19 cellular contexts compared by ENCODE assay signal in genomic region chr6:45387236-45387635, GRCh38. TPM values are rescaled to one million over a fixed set of nuclear protein-coding genes. Genes with fewer than 3 reads are reported as not detected.
DNase-seq lines count a peak whose midpoint lies in the region; ATAC-seq, FAIRE-seq and TF ChIP-seq lines count a peak whose summit lies in the region.
"Had no signal": no experiment of that assay in that cellular context is flagged by ENCODE, and none has a peak within 500 bp of the region (broad histone marks: within the 10 kb centered on the region; RNA-seq: fewer than 3 reads in every experiment).

No MANE protein-coding gene starts in this region.

- in situ Hi-C loops in GM23248 (cut with MboI), result no loop called here

- DNase-seq in GM23248, result peak; percentile 86
- peak; percentile 62 for DNase-seq in adipocyte (ENCODE audit: low read depth)
- peak; percentile 33 for DNase-seq in fibroblast of pulmonary artery (ENCODE audit: low read depth)
- peak; percentile 21 for DNase-seq in urothelium cell line (ENCODE audit: low spot score)
- no peak for DNase-seq in DMS53 (lab: John Stamatoyannopoulos, UW)
- no peak for DNase-seq in T-helper 2 cell
- DNase-seq: activated CD4-positive, alpha-beta T cell treated with anti-CD3 and anti-CD28 coated beads, Interleukin-2, amount 50 U/mL, for 1 hour; body of pancreas; CD8-positive, alpha-beta memory T cell; effector memory CD4-positive, alpha-beta T cell; glutamatergic neuron; mesenchymal stem cell; natural killer cell; NCI-H524 treated with DMSO at 0.1 percent for 48 hours; right cardiac atrium; WERI-Rb-1 had no signal

- FAIRE-seq in urothelium cell line (lab: Jason Lieb, UNC), result peak; percentile 20
- FAIRE-seq: RCC 7860 had no signal

- no peaks in the 10 kb centered on the region for H3K9me3 ChIP-seq in GM23248 (ENCODE audit: low read depth)
- no peaks in the 10 kb centered on the region for H3K9me3 ChIP-seq in adipocyte (ENCODE audit: control insufficient read depth, low read length)
- H3K9me3 ChIP-seq: body of pancreas had no signal

- H3K27ac ChIP-seq in GM23248, result peak overlapping the region; percentile 83
- H3K27ac ChIP-seq: body of pancreas, WERI-Rb-1 had no signal

- no peaks in the 10 kb centered on the region for H3K36me3 ChIP-seq in GM23248 (ENCODE audit: low read depth)
- no peaks in the 10 kb centered on the region for H3K36me3 ChIP-seq in adipocyte (ENCODE audit: control insufficient read depth, insufficient read depth, low read length, severe bottlenecking)
- H3K36me3 ChIP-seq: WERI-Rb-1 had no signal

- H4K20me1 ChIP-seq in GM23248 (ENCODE audit: insufficient read depth), result no peaks in the 10 kb centered on the region

- H3K4me2 ChIP-seq in GM23248 (ENCODE audit: unreplicated experiment), result peak overlapping the region; percentile 66

- H3F3A ChIP-seq in GM23248 (ENCODE audit: insufficient read depth), result peaks cover 34% of the 10 kb centered on the region

- no peak for TF ChIP-seq CTCF in fibroblast of pulmonary artery (IDR thresholded peaks at IDR 0.05; ENCODE audit: low read length, missing control alignments)

- 19 to 26% methylated on average over 5 of the region's 5 CpGs for WGBS in GM23248 (ENCODE audit: low coverage in 1 of 2, low lambda C conversion rate in 2 of 2, missing lambda C conversion rate in 2 of 2), 2 experiments

- peak overlapping the region; percentile 16; the same call in 1 of the 2 replicates for H2AFZ ChIP-seq in GM23248

- no peaks in the 10 kb centered on the region for H3K9me2 ChIP-seq in GM23248 (ENCODE audit: insufficient read depth)

- peaks cover 36% of the 10 kb centered on the region for H3K4me1 ChIP-seq in GM23248 (ENCODE audit: insufficient read depth)
- H3K4me1 ChIP-seq in adipocyte (ENCODE audit: control insufficient read depth, insufficient read depth, low read length), result peaks cover 22% of the 10 kb centered on the region
- H3K4me1 ChIP-seq: body of pancreas had no signal

- H3K79me2 ChIP-seq in GM23248 (ENCODE audit: insufficient read depth), result no peaks in the 10 kb centered on the region

- H3K4me3 ChIP-seq in GM23248, result 0 out of 2 replicates have a peak overlapping the region, but pooled peaks have one; percentile 29
- no peak overlapping the region for H3K4me3 ChIP-seq in adipocyte (ENCODE audit: low read length)
- no peak overlapping the region for H3K4me3 ChIP-seq in fibroblast of pulmonary artery (replicated peaks; ENCODE audit: low read depth, low read length)
- H3K4me3 ChIP-seq: body of pancreas had no signal

- no peak for ATAC-seq in HG03280 (IDR thresholded peaks at IDR 0.05; ENCODE audit: unreplicated experiment)
- ATAC-seq: body of pancreas, esophagus mucosa, natural killer cell, right cardiac atrium had no signal

- H3K27me3 ChIP-seq in GM23248 (replicated peaks; ENCODE audit: insufficient read depth) (no peaks in the 10 kb centered on the region), adipocyte (replicated peaks; ENCODE audit: control insufficient read depth, insufficient read depth, low read length) (no peaks in the 10 kb centered on the region)
- H3K27me3 ChIP-seq: body of pancreas had no signal

- H3K9ac ChIP-seq in GM23248 (peak overlapping the region; percentile 44; the same call in 1 of the 2 replicates), adipocyte (ENCODE audit: low read length) (no peak overlapping the region)

RNA-seq across cellular contexts. Expression of gene SUPT3H, which starts 9.5 kb away (rescaled TPM):
- 2.9 and 12.4 TPM in 2 replicates for total RNA-seq in GM23248 (2014; rRNA removed; shearing (Covaris generic))
- 9.3 TPM in 2 replicates for polyA plus RNA-seq in GM23248 (2016; fragmentation: Nextera tagmentation; extraction: Ambion mirVana)

RNA-seq across cellular contexts. Expression of gene RUNX2, which starts 59.1 kb away (rescaled TPM):
- total RNA-seq in GM23248 (2014; rRNA removed; shearing (Covaris generic)), result 4.4 and 5.7 TPM in 2 replicates
- 5.2 and 6.0 TPM in 2 replicates for polyA plus RNA-seq in GM23248 (2016; fragmentation: Nextera tagmentation; extraction: Ambion mirVana)

Comparison
In these comparisons a context has a peak if more than half of its experiments do, and no peak if none do; other contexts are left out.
1. DNase-seq: peak in GM23248 (single experiment), adipocyte (single experiment), fibroblast of pulmonary artery (single experiment) and urothelium cell line (single experiment); none in DMS53 (single experiment) and T-helper 2 cell (0 of 5).